In the genomic region with DNA sequence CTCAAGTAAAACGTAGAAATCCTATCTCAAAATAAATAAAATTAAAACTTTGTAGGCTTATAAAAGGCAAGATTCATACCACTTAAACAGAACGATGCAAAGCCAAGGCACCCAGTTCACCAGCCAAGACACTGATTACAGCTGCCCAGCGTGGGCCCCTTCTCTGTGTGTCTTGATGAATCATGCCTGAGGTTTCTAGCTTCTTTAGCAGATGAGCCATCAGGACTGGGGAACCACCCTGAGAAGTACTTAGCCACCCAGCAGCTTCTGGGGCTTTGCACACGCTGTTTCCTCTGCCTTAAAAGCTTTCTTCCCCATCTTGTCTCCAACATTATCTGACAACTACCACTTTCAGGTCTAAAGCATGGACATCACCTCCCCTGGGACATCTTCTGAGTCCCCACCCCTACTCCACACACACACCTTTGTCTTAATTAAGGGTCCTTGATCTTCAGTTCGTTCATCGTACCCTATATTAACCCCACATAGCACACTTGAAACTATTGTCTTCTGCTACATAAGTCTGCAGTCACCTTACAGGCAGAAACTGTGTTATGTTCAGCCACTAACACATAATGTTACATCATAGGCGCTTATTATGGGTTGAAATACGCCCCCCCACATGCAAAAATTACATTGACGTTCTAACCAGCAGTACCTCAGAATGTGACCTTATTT, we compare ENCODE assay signal across 9 cellular contexts. TPM values are rescaled to one million over a fixed set of nuclear protein-coding genes. Genes with fewer than 3 reads are reported as not detected.
A peak's percentile ranks its signal among the peaks of the same experiment; 100 is the strongest.
DNase-seq lines count a peak whose midpoint lies in the region; ATAC-seq, FAIRE-seq and TF ChIP-seq lines count a peak whose summit lies in the region.
"Had no signal": no experiment of that assay in that cellular context is flagged by ENCODE, and none has a peak within 500 bp of the region (broad histone marks: within the 10 kb centered on the region; RNA-seq: fewer than 3 reads in every experiment).

No MANE protein-coding gene starts in this region.

- intact Hi-C loops in GM12878 (cut with micrococcal nuclease; ENCODE audit: unreplicated experiment), result no loop called here

- TF ChIP-seq RAD21 in GM12878 (IDR thresholded peaks at IDR 0.05; ENCODE audit: insufficient read depth, low read depth, low read length), result no peak

- no peak overlapping the region for H3K27ac Mint-ChIP-seq in osteocyte (ENCODE audit: unreplicated experiment)

- peak; percentile 72 for DNase-seq in GM10266 (ENCODE audit: extremely low spot score)
- peak; percentile 69 for DNase-seq in SIG-M5 (lab: John Stamatoyannopoulos, UW)
- DNase-seq in GM12878 (ENCODE audit: low read depth, low spot score), result peak; percentile 8
- DNase-seq in stimulated activated CD4-positive, alpha-beta T cell treated with anti-CD3 and anti-CD28 coated beads, Interleukin-12 subunit alpha, Interleukin-12 subunit beta, amount 100 ng/mL, for 24 hours (ENCODE audit: low read depth in 2 of 2), result peak; percentile 45 to 63
- no peak for DNase-seq in osteocyte (ENCODE audit: extremely low spot score, unreplicated experiment)
- DNase-seq in retina, result no peak
- DNase-seq in NCI-H2107 (lab: John Stamatoyannopoulos, UW), result no peak
- DNase-seq: left cardiac atrium had no signal

- CTCF ChIA-PET in GM12878 (lab: Yijun Ruan, JAX), result interaction anchor here (0.6 to 1.5 kb wide), 3 partner anchors 11 to 245 kb away, joined by 3 to 5 read pairs (median 3); no protein-coding TSS in a partner anchor

- RAD21 ChIA-PET in GM12878 (lab: Charles Lee; ENCODE audit: unreplicated experiment), result interaction anchor here (1.2 to 1.9 kb wide), 3 partner anchors 11 to 81 kb away, joined by 3 to 4 read pairs (median 4); no protein-coding TSS in a partner anchor

- no peaks in the 10 kb centered on the region for H4K20me1 ChIP-seq in GM12878 (ENCODE audit: control insufficient read depth, insufficient read depth)

- POLR2A ChIA-PET in GM12878 (lab: Charles Lee), result interaction anchor here (1.2 to 1.6 kb wide), 2 partner anchors 78 to 153 kb away, joined by 3 read pairs; partner anchors contain the start of gene POU2AF1

- no peak for TF ChIP-seq EP300 in GM12878 (IDR thresholded peaks at IDR 0.05; ENCODE audit: borderline replicate concordance in 1 of 2, control insufficient read depth in 1 of 2, low read depth in 2 of 2, low read length in 2 of 2)

- no peaks in the 10 kb centered on the region for H3K9me3 ChIP-seq in GM12878 (replicated peaks; ENCODE audit: control insufficient read depth, insufficient read depth, low read length)

- in situ Hi-C loops in GM12878 (cut with MboI), result no loop called here

- no peaks in the 10 kb centered on the region for H3K36me3 ChIP-seq in GM12878 (ENCODE audit: control insufficient read depth in 2 of 2, insufficient read depth in 2 of 2, low read length in 1 of 2)

- H3K4me1 Mint-ChIP-seq in osteocyte (ENCODE audit: unreplicated experiment), result peaks cover 18% of the 10 kb centered on the region

- H3K27me3 Mint-ChIP-seq in osteocyte (ENCODE audit: unreplicated experiment), result no peaks in the 10 kb centered on the region

- TF ChIP-seq CTCF in GM10266 (IDR thresholded peaks at IDR 0.05; ENCODE audit: control insufficient read depth, insufficient read depth, low read depth, missing control alignments), result no peak
- no peak for TF ChIP-seq CTCF in GM12878 (IDR thresholded peaks at IDR 0.05 in 2 of 3, conservative IDR thresholded peaks at IDR 0.05 in 1 of 3; ENCODE audit: control insufficient read depth in 2 of 3, extremely low read depth in 1 of 3, insufficient read depth in 1 of 3, low read depth in 3 of 3, low read length in 3 of 3)
- no peak for TF ChIP-seq CTCF in osteocyte (IDR thresholded peaks at IDR 0.05)

- H3K4me1 ChIP-seq in GM12878 (ENCODE audit: control insufficient read depth, insufficient read depth, low read length), result no peaks in the 10 kb centered on the region

- FAIRE-seq in GM12878 (lab: Jason Lieb, UNC), result no peak

- H2AFZ ChIP-seq in GM12878 (ENCODE audit: control insufficient read depth, low read depth, low read length), result no peak overlapping the region

- no peak for TF ChIP-seq POLR2A in GM12878 (IDR thresholded peaks at IDR 0.05; ENCODE audit: low read depth, low read length)

- WGBS in GM12878 (ENCODE audit: insufficient coverage, insufficient replicate concordance, low lambda C conversion rate, missing lambda C conversion rate), result 12% methylated on average over 9 of the region's 9 CpGs

- ATAC-seq in HG02798 (IDR thresholded peaks at IDR 0.05; ENCODE audit: poor library complexity, unreplicated experiment) (peak; percentile 95), GM12878 (peak; percentile 98)

- no peaks in the 10 kb centered on the region for H3K9me3 Mint-ChIP-seq in osteocyte (ENCODE audit: unreplicated experiment)

- no peak overlapping the region for H3K4me3 ChIP-seq in GM12878

- SMC1A ChIA-PET in GM12878 (lab: Charles Lee; ENCODE audit: uncharacterized antibody, unreplicated experiment), result interaction anchor here (1.2 kb wide), 1 partner anchor 25 kb away, joined by 3 read pairs; no protein-coding TSS in a partner anchor

- H3K9ac ChIP-seq in GM12878 (ENCODE audit: control insufficient read depth, insufficient read depth, low read length), result no peak overlapping the region

- no peaks in the 10 kb centered on the region for H3K36me3 Mint-ChIP-seq in osteocyte (ENCODE audit: unreplicated experiment)

- no peak overlapping the region for H3K27ac ChIP-seq in GM12878 (ENCODE audit: control insufficient read depth, insufficient read depth)

- peaks cover 0 to 6% of the 10 kb centered on the region in 2 experiments; a peak in 2 of 4 replicates for H3K27me3 ChIP-seq in GM12878 (replicated peaks in 1 of 2; ENCODE audit: control insufficient read depth in 2 of 2, insufficient read depth in 2 of 2, low read length in 1 of 2)

- H3K4me2 ChIP-seq in GM12878 (ENCODE audit: control insufficient read depth, insufficient read depth), result no peak overlapping the region

- BruUV-seq in GM12878 (replicated peaks; lab: Mats Ljungman, UMichigan), result no TSS peak

- no peaks in the 10 kb centered on the region for H3K79me2 ChIP-seq in GM12878 (ENCODE audit: control insufficient read depth, insufficient read depth, low read length)

- no peak overlapping the region for H3K4me3 Mint-ChIP-seq in osteocyte (ENCODE audit: unreplicated experiment)

RNA-seq across cellular contexts. Expression of gene LAYN, which starts 8.7 kb away (rescaled TPM):
- 3.2 and 3.7 TPM in 2 replicates for total RNA-seq in GM12878 (2013; cell fraction: nucleolus; rRNA removed)
- total RNA-seq in GM12878 (2014; rRNA removed), result not detected in 2 replicates
- not detected in 2 replicates for total RNA-seq in GM12878 (2014; rRNA removed; fragmentation: Illumina TruSeq; extraction: Trizol)
- 0.11 TPM in 1 of 2 replicates, not detected in the other for total RNA-seq in GM12878 (2021)
- polyA plus RNA-seq in GM12878 (2011; ENCODE audit: low read depth), result 0.47 TPM
- polyA plus RNA-seq in GM12878 (2011; rRNA removed), result 0.14 TPM in 1 of 2 replicates, not detected in the other
- polyA plus RNA-seq in GM12878 (2011; cell fraction: cytosol; rRNA removed), result 0.01 TPM in 1 of 2 replicates, not detected in the other
- 0.13 TPM in 1 of 2 replicates, not detected in the other for polyA plus RNA-seq in GM12878 (2011; cell fraction: nucleus; rRNA removed)
- polyA plus RNA-seq in GM12878 (2012), result 0.17 TPM in 1 of 2 replicates, not detected in the other
- 0.10 TPM in 1 of 2 replicates, not detected in the other for polyA plus RNA-seq in GM12878 (2014; fragmentation: Illumina TruSeq; extraction: Trizol)
- polyA plus RNA-seq in GM12878 (2014; fragmentation: Nextera tagmentation; extraction: Ambion mirVana), result not detected
- polyA plus RNA-seq in GM12878 (2014; rRNA removed), result not detected in 2 replicates
- polyA plus RNA-seq in GM12878 (2016; fragmentation: Nextera tagmentation; extraction: Ambion mirVana), result under 1 TPM in 1 of 2 experiments, not detected in 1; 0.06 TPM
- not detected in 2 replicates for polyA minus RNA-seq in GM12878 (2011; rRNA and poly(A)+ RNA removed)
- not detected in 2 replicates for polyA minus RNA-seq in GM12878 (2011; cell fraction: cytosol; rRNA and poly(A)+ RNA removed)
- not detected in 2 replicates for polyA minus RNA-seq in GM12878 (2011; cell fraction: nucleus; rRNA and poly(A)+ RNA removed)
- 12.8 and 13.0 TPM in 2 replicates for total RNA-seq in osteocyte

RNA-seq across cellular contexts. Expression of gene HOATZ, which starts 17.2 kb away (rescaled TPM):
- not detected in 2 replicates for total RNA-seq in GM12878 (2013; cell fraction: nucleolus; rRNA removed)
- total RNA-seq in GM12878 (2014; rRNA removed) (0.28 TPM in 1 of 2 replicates, not detected in the other), GM12878 (2014; rRNA removed; fragmentation: Illumina TruSeq; extraction: Trizol) (not detected in 2 replicates), GM12878 (2021) (not detected in 2 replicates), osteocyte (not detected in 2 replicates)
- polyA plus RNA-seq in GM12878 (2011; ENCODE audit: low read depth), result not detected
- polyA plus RNA-seq in GM12878 (2011; rRNA removed) (not detected in 2 replicates), GM12878 (2014; fragmentation: Illumina TruSeq; extraction: Trizol) (not detected in 2 replicates), GM12878 (2014; fragmentation: Nextera tagmentation; extraction: Ambion mirVana) (not detected), GM12878 (2014; rRNA removed) (not detected in 2 replicates), GM12878 (2016; fragmentation: Nextera tagmentation; extraction: Ambion mirVana) (not detected)
- polyA plus RNA-seq in GM12878 (2011; cell fraction: cytosol; rRNA removed), result not detected in 2 replicates
- polyA plus RNA-seq in GM12878 (2011; cell fraction: nucleus; rRNA removed), result not detected in 2 replicates
- polyA plus RNA-seq in GM12878 (2012), result not detected in 2 replicates
- not detected in 2 replicates for polyA minus RNA-seq in GM12878 (2011; rRNA and poly(A)+ RNA removed)
- polyA minus RNA-seq in GM12878 (2011; cell fraction: cytosol; rRNA and poly(A)+ RNA removed), result not detected in 2 replicates
- not detected in 2 replicates for polyA minus RNA-seq in GM12878 (2011; cell fraction: nucleus; rRNA and poly(A)+ RNA removed)
- total RNA-seq: left cardiac atrium had no signal

RNA-seq across cellular contexts. Expression of gene BTG4, which starts 19.6 kb away (rescaled TPM):
- 0.83 TPM in 1 of 2 replicates, not detected in the other for total RNA-seq in GM12878 (2013; cell fraction: nucleolus; rRNA removed)
- not detected in 2 replicates for total RNA-seq in GM12878 (2014; rRNA removed)
- not detected in 2 replicates for total RNA-seq in GM12878 (2014; rRNA removed; fragmentation: Illumina TruSeq; extraction: Trizol)
- not detected in 2 replicates for total RNA-seq in GM12878 (2021)
- not detected for polyA plus RNA-seq in GM12878 (2011; ENCODE audit: low read depth)
- polyA plus RNA-seq in GM12878 (2011; rRNA removed), result not detected in 2 replicates
- polyA plus RNA-seq in GM12878 (2011; cell fraction: cytosol; rRNA removed), result not detected in 2 replicates
- polyA plus RNA-seq in GM12878 (2011; cell fraction: nucleus; rRNA removed), result not detected in 2 replicates
- polyA plus RNA-seq in GM12878 (2012), result not detected in 2 replicates
- not detected in 2 replicates for polyA plus RNA-seq in GM12878 (2014; fragmentation: Illumina TruSeq; extraction: Trizol)
- polyA plus RNA-seq in GM12878 (2014; fragmentation: Nextera tagmentation; extraction: Ambion mirVana), result under 1 TPM in 1 of 2 experiments, not detected in 1; 0.14 TPM
- polyA plus RNA-seq in GM12878 (2014; rRNA removed), result not detected in 2 replicates
- not detected for polyA plus RNA-seq in GM12878 (2016; fragmentation: Nextera tagmentation; extraction: Ambion mirVana)
- polyA minus RNA-seq in GM12878 (2011; rRNA and poly(A)+ RNA removed), result not detected in 2 replicates
- polyA minus RNA-seq in GM12878 (2011; cell fraction: cytosol; rRNA and poly(A)+ RNA removed), result not detected in 2 replicates
- polyA minus RNA-seq in GM12878 (2011; cell fraction: nucleus; rRNA and poly(A)+ RNA removed), result not detected in 2 replicates
- not detected in 2 replicates for total RNA-seq in osteocyte
- total RNA-seq: left cardiac atrium had no signal

Comparison
In these comparisons a context has a peak if more than half of its experiments do, and no peak if none do; other contexts are left out.
1. DNase-seq: peak in GM10266 (single experiment), SIG-M5 (single experiment), GM12878 (single experiment) and stimulated activated CD4-positive, alpha-beta T cell treated with anti-CD3 and anti-CD28 coated beads, Interleukin-12 subunit alpha, Interleukin-12 subunit beta, amount 100 ng/mL, for 24 hours (2 of 2); none in osteocyte (single experiment), retina (single experiment) and NCI-H2107 (single experiment).